Comparison of ENCODE assay signal across 8 cellular contexts in genomic region chr12:121793836-121794531, GRCh38. TPM values are rescaled to one million over a fixed set of nuclear protein-coding genes. Genes with fewer than 3 reads are reported as not detected.
DNase-seq lines count a peak whose midpoint lies in the region; ATAC-seq and TF ChIP-seq lines count a peak whose summit lies in the region.

No MANE protein-coding gene starts in this region.

- CTCF ChIA-PET in CD4-positive, alpha-beta T cell (lab: Charles Lee) = interaction anchor here (0.6 to 14.7 kb wide), 50 partner anchors 11 to 707 kb away, joined by 3 to 746 read pairs (median 5); partner anchors contain the start of genes CFAP251, PSMD9, SETD1B and TMEM120B
- CTCF ChIA-PET in activated CD8-positive, alpha-beta memory T cell treated with anti-CD3 and anti-CD28 coated beads, Interleukin-2, amount 10 ng/mL, durations not matched to agents 7 days and 5 days (lab: Charles Lee) = interaction anchor here (0.6 to 45.4 kb wide), 50 partner anchors 3 to 525 kb away, joined by 3 to 1678 read pairs (median 5); partner anchors contain the start of genes CFAP251, ORAI1, PSMD9 and RHOF

- peak overlapping the region; percentile 7 for H3K9ac ChIP-seq in endodermal cell (ENCODE audit: extremely low read depth, low read length, poor library complexity, severe bottlenecking)

- no peaks in the 10 kb centered on the region for H3K27me3 Mint-ChIP-seq in CD4-positive, alpha-beta T cell
- H3K27me3 Mint-ChIP-seq in activated CD8-positive, alpha-beta memory T cell treated with anti-CD3 and anti-CD28 coated beads, Interleukin-2, amount 10 ng/mL, durations not matched to agents 7 days and 5 days = no peaks in the 10 kb centered on the region
- H3K27me3 Mint-ChIP-seq in endodermal cell (ENCODE audit: insufficient read depth) = peaks cover 1% of the 10 kb centered on the region

- H3K4me1 Mint-ChIP-seq in CD4-positive, alpha-beta T cell (ENCODE audit: low read depth) = peaks cover 72% of the 10 kb centered on the region
- H3K4me1 Mint-ChIP-seq in activated CD8-positive, alpha-beta memory T cell treated with anti-CD3 and anti-CD28 coated beads, Interleukin-2, amount 10 ng/mL, durations not matched to agents 7 days and 5 days = peaks cover 53% of the 10 kb centered on the region
- peaks cover 39% of the 10 kb centered on the region for H3K4me1 Mint-ChIP-seq in endodermal cell

- intact Hi-C loops in CD4-positive, alpha-beta T cell (cut with DNase I, micrococcal nuclease) = loop anchor here (1.0 to 5.0 kb wide), 9 partner anchors 8 to 167 kb away; partner anchors contain the start of genes PSMD9 (in 2 of the 2), TMEM120B (in 2 of the 2) and ORAI1 (in 1 of the 2)

- ATAC-seq in CD4-positive, alpha-beta T cell (ENCODE audit: poor library complexity) = peak; percentile 48
- ATAC-seq in GM19397 (IDR thresholded peaks at IDR 0.05; ENCODE audit: unreplicated experiment) = peak; percentile 49
- peak; percentile 42 for ATAC-seq in HG03565 (IDR thresholded peaks at IDR 0.05; ENCODE audit: unreplicated experiment)
- peak; percentile 62 for ATAC-seq in activated CD8-positive, alpha-beta memory T cell treated with anti-CD3 and anti-CD28 coated beads, Interleukin-2, amount 10 ng/mL, durations not matched to agents 7 days and 5 days

- TF ChIP-seq CTCF in CD4-positive, alpha-beta T cell (IDR thresholded peaks at IDR 0.05) = peak; percentile 97
- peak; percentile 100 for TF ChIP-seq CTCF in endodermal cell (conservative IDR thresholded peaks at IDR 0.05)

- H3K27me3 ChIP-seq in CD4-positive, alpha-beta T cell (ENCODE audit: control insufficient read depth, insufficient read depth, low read length) = no peaks in the 10 kb centered on the region
- H3K27me3 ChIP-seq in endodermal cell (ENCODE audit: control insufficient read depth, insufficient read depth, low read length, poor library complexity, severe bottlenecking) = no peaks in the 10 kb centered on the region

- H3K4me3 Mint-ChIP-seq in CD4-positive, alpha-beta T cell = peak overlapping the region; percentile 85
- peak overlapping the region; percentile 93 for H3K4me3 Mint-ChIP-seq in activated CD8-positive, alpha-beta memory T cell treated with anti-CD3 and anti-CD28 coated beads, Interleukin-2, amount 10 ng/mL, durations not matched to agents 7 days and 5 days
- H3K4me3 Mint-ChIP-seq in endodermal cell = peak overlapping the region; percentile 53

- H3K36me3 Mint-ChIP-seq in CD4-positive, alpha-beta T cell (ENCODE audit: low read depth) = peaks cover 72% of the 10 kb centered on the region
- H3K36me3 Mint-ChIP-seq in activated CD8-positive, alpha-beta memory T cell treated with anti-CD3 and anti-CD28 coated beads, Interleukin-2, amount 10 ng/mL, durations not matched to agents 7 days and 5 days = peaks cover 26% of the 10 kb centered on the region
- H3K36me3 Mint-ChIP-seq in endodermal cell (ENCODE audit: low read depth) = peaks cover 16% of the 10 kb centered on the region

- DNase-seq in CD4-positive, alpha-beta T cell = peak; percentile 90 to 97 (median 94)
- DNase-seq in NOMO-1 (lab: John Stamatoyannopoulos, UW; ENCODE audit: unreplicated experiment in 2 of 2) (peak; percentile 93 to 95), endodermal cell (peak; percentile 100), midbrain (lab: John Stamatoyannopoulos, UW) (peak; percentile 87)
- DNase-seq in activated CD8-positive, alpha-beta memory T cell treated with anti-CD3 and anti-CD28 coated beads, Interleukin-2, amount 10 ng/mL, durations not matched to agents 7 days and 5 days = peak; percentile 97
- DNase-seq in stimulated activated CD8-positive, alpha-beta memory T cell treated with anti-CD3 and anti-CD28 coated beads, Interleukin-2, amount 100 ng/mL, for 48 hours (ENCODE audit: low read depth in 2 of 2) = peak; percentile 92 to 93

- H3K9me3 ChIP-seq in CD4-positive, alpha-beta T cell (ENCODE audit: control insufficient read depth, low read length) = no peaks in the 10 kb centered on the region
- H3K9me3 ChIP-seq in endodermal cell (ENCODE audit: control insufficient read depth, low read length) = no peaks in the 10 kb centered on the region

- H3K9me3 Mint-ChIP-seq in CD4-positive, alpha-beta T cell = no peaks in the 10 kb centered on the region
- no peaks in the 10 kb centered on the region for H3K9me3 Mint-ChIP-seq in activated CD8-positive, alpha-beta memory T cell treated with anti-CD3 and anti-CD28 coated beads, Interleukin-2, amount 10 ng/mL, durations not matched to agents 7 days and 5 days (ENCODE audit: low read depth)
- H3K9me3 Mint-ChIP-seq in endodermal cell = no peaks in the 10 kb centered on the region

- POLR2A ChIA-PET in CD4-positive, alpha-beta T cell (lab: Charles Lee) = interaction anchor here (0.6 to 34.6 kb wide), 20 partner anchors 6 to 1530 kb away, joined by 3 to 1869 read pairs (median 6); partner anchors contain the start of genes CFAP251, ORAI1, PSMD9 and RHOF

- peaks cover 19% of the 10 kb centered on the region for H3K36me3 ChIP-seq in endodermal cell (ENCODE audit: control insufficient read depth, insufficient read depth, low read length)

- H3K4me3 ChIP-seq in endodermal cell (ENCODE audit: low read length) = peak overlapping the region; percentile 81

- peaks cover 24% of the 10 kb centered on the region for H3K4me1 ChIP-seq in endodermal cell (ENCODE audit: control insufficient read depth, insufficient read depth, low read length)

- H3K27ac Mint-ChIP-seq in CD4-positive, alpha-beta T cell = peak overlapping the region; percentile 97
- H3K27ac Mint-ChIP-seq in activated CD8-positive, alpha-beta memory T cell treated with anti-CD3 and anti-CD28 coated beads, Interleukin-2, amount 10 ng/mL, durations not matched to agents 7 days and 5 days = peak overlapping the region; percentile 90
- peak overlapping the region; percentile 89 for H3K27ac Mint-ChIP-seq in endodermal cell

- H3K27ac ChIP-seq in CD4-positive, alpha-beta T cell (ENCODE audit: low read depth, low read length) = peak overlapping the region; percentile 94
- no peak overlapping the region for H3K27ac ChIP-seq in endodermal cell (ENCODE audit: low read depth, low read length)

- 1% methylated on average over 21 to 59 of the region's 59 CpGs for WGBS in endodermal cell (ENCODE audit: insufficient coverage in 1 of 2, insufficient read length in 1 of 2), 2 experiments

RNA-seq across cellular contexts. Expression of gene RHOF, which starts 0.5 kb away (rescaled TPM):
- 100 to 1,000 TPM; 155 to 164 TPM for total RNA-seq in CD4-positive, alpha-beta T cell
- total RNA-seq in activated CD8-positive, alpha-beta memory T cell treated with anti-CD3 and anti-CD28 coated beads, Interleukin-2, amount 10 ng/mL, durations not matched to agents 7 days and 5 days = 100 to 1,000 TPM; 114 to 137 TPM
- 10 to 100 TPM; 31.0 to 35.6 TPM for total RNA-seq in endodermal cell
- polyA plus RNA-seq in endodermal cell (2013, experiment 1 of 2) = 24.1 TPM
- polyA plus RNA-seq in endodermal cell (2013, experiment 2 of 2) = 19.1 TPM

RNA-seq across cellular contexts. Expression of gene SETD1B, which starts 9.8 kb away (rescaled TPM):
- 100 to 1,000 TPM; 146 to 151 TPM for total RNA-seq in CD4-positive, alpha-beta T cell
- 10 to 100 TPM; 33.7 to 35.9 TPM for total RNA-seq in activated CD8-positive, alpha-beta memory T cell treated with anti-CD3 and anti-CD28 coated beads, Interleukin-2, amount 10 ng/mL, durations not matched to agents 7 days and 5 days
- total RNA-seq in endodermal cell = 10 to 100 TPM; 30.7 to 32.6 TPM
- 10.6 TPM for polyA plus RNA-seq in endodermal cell (2013, experiment 1 of 2)
- 10.3 TPM for polyA plus RNA-seq in endodermal cell (2013, experiment 2 of 2)
